30 cellular contexts compared by ENCODE assay signal in the genomic region with DNA sequence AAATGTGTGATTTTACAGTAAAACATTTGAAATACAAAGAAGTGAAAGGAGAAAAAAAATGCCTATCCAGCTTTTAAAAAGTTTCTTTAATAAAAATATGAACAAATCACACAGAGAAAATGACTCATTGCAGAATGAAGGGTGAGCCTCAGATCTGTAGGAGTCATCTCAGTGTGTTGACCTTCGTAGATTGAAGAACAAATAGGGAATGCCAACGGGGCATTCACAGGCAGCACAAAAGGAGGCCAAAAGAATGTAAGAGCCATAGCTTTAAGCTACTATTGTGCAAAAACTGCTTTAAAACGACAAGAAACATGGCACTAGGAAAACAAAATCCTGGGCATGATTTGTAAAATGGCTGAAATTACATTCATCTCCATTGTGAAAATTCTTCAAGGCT.
"Had no signal": no experiment of that assay in that cellular context is flagged by ENCODE, and none has a peak within 500 bp of the region (broad histone marks: within the 10 kb centered on the region; RNA-seq: fewer than 3 reads in every experiment).

No MANE protein-coding gene starts in this region.

- H3K4me3 ChIP-seq: ascending aorta, esophagus squamous epithelium, spleen, suprapubic skin, tibial nerve had no signal

- DNase-seq: activated CD4-positive, alpha-beta T cell treated with anti-CD3 and anti-CD28 coated beads for 48 hours; activated CD4-positive, alpha-beta T cell treated with anti-CD3 and anti-CD28 coated beads, Interleukin-2, amount 50 U/mL, for 48 hours; activated CD8-positive, alpha-beta memory T cell treated with anti-CD3 and anti-CD28 coated beads for 24 hours; activated effector memory CD4-positive, alpha-beta T cell treated with Interleukin-2 at 50 U/mL for 16 hours; activated naive CD4-positive, alpha-beta T cell treated with Interleukin-2 at 50 U/mL for 16 hours; central memory CD4-positive, alpha-beta T cell; dermis blood vessel endothelial cell; effector CD4-positive, alpha-beta T cell; esophagus squamous epithelium; islet precursor cell; left cardiac atrium; mammary epithelial cell; occipital lobe; posterior cingulate gyrus; right cardiac atrium; spleen; stimulated activated naive CD4-positive, alpha-beta T cell; T-helper 9 cell; WERI-Rb-1 had no signal

- H3K9me3 Mint-ChIP-seq: T-helper 1 cell treated with Interleukin-12 subunit alpha and Interleukin-12 subunit beta and Interleukin-4 antibody, amounts not matched to agents 30 μg/mL and 1 μg/mL, for 36 hours had no signal

- H3K36me3 ChIP-seq: ascending aorta, esophagus squamous epithelium, spleen, suprapubic skin, tibial nerve, WERI-Rb-1 had no signal

- H3K9me3 ChIP-seq: ascending aorta, esophagus squamous epithelium, tibial nerve had no signal

- FAIRE-seq: colon, frontal cortex, TTC549 had no signal

- H3K27ac Mint-ChIP-seq: activated naive CD8-positive, alpha-beta T cell; T-helper 1 cell treated with Interleukin-12 subunit alpha and Interleukin-12 subunit beta and Interleukin-4 antibody, amounts not matched to agents 30 μg/mL and 1 μg/mL, for 36 hours had no signal

- H3K4me1 ChIP-seq: ascending aorta, esophagus squamous epithelium, spleen, suprapubic skin, tibial nerve had no signal

- H3K36me3 Mint-ChIP-seq: activated naive CD8-positive, alpha-beta T cell; brain had no signal

- H3K27me3 Mint-ChIP-seq: brain had no signal

- ATAC-seq: activated CD4-positive, CD25-positive, alpha-beta regulatory T cell treated with anti-CD3 and anti-CD28 coated beads, Interleukin-2, amount 50 U/mL, for 24 hours; left cardiac atrium; right cardiac atrium had no signal

- H3K4me3 Mint-ChIP-seq: activated naive CD8-positive, alpha-beta T cell; brain; T-helper 1 cell treated with Interleukin-12 subunit alpha and Interleukin-12 subunit beta and Interleukin-4 antibody, amounts not matched to agents 30 μg/mL and 1 μg/mL, for 36 hours had no signal

- H3K27me3 ChIP-seq: ascending aorta, esophagus squamous epithelium, spleen, suprapubic skin, tibial nerve had no signal

- H3K27ac ChIP-seq: ascending aorta, epithelial cell of prostate, esophagus squamous epithelium, spleen, suprapubic skin, tibial nerve, WERI-Rb-1 had no signal
